Comparison of ENCODE assay signal across 8 cellular contexts in the genomic region with DNA sequence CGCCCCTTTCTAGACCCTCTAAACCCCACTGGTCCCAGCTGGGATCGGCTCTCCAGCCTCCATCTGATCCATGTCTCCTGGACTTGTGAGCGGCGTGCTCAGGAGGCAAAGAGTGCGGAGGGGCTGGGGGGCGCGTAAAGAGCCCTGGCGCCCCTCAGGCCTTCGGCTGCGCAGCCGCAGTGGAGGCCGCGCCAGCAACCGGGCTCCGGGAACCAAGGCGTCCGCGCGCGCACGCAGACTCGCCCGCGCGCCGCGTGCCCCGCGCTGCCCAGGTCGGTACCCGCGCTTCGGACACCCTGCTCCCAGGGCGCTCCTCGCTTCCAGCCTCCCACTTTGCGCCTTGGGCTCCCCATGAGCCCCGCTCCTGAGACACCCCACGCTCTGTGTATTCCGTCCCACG. TPM values are rescaled to one million over a fixed set of nuclear protein-coding genes. Genes with fewer than 3 reads are reported as not detected.
DNase-seq lines count a peak whose midpoint lies in the region; TF ChIP-seq lines count a peak whose summit lies in the region.
"Not testable (repeated sequence)": the region's sequence is repeated elsewhere in the genome, so short reads cannot be mapped to it uniquely, and the experiment has no call there.

No MANE protein-coding gene starts in this region.

- TF ChIP-seq CTCF in brain (conservative IDR thresholded peaks at IDR 0.05); left ventricle myocardium inferior (IDR thresholded peaks at IDR 0.05; ENCODE audit: borderline replicate concordance); neural progenitor cell (IDR thresholded peaks at IDR 0.05); suprapubic skin (IDR thresholded peaks at IDR 0.05): not testable (repeated sequence)

- H3K4me2 ChIP-seq in neural progenitor cell: peak overlapping the region; percentile 54

- H3K27me3 Mint-ChIP-seq in CD4-positive, alpha-beta memory T cell; neural progenitor cell (ENCODE audit: insufficient read depth, low read depth): not testable (repeated sequence)
- peaks cover 46% of the 10 kb centered on the region for H3K27me3 Mint-ChIP-seq in activated CD4-positive, alpha-beta T cell treated with anti-CD3 and anti-CD28 coated beads, Interleukin-2, amount 10 ng/mL, durations not matched to agents 24 days and 14 days
- peaks cover 16% of the 10 kb centered on the region for H3K27me3 Mint-ChIP-seq in brain

- not testable (repeated sequence) for H3K4me1 ChIP-seq in CD4-positive, alpha-beta memory T cell (ENCODE audit: insufficient read depth, low read length); HUES48 (ENCODE audit: control insufficient read depth, insufficient read depth, low read length); neural progenitor cell
- H3K4me1 ChIP-seq in left ventricle myocardium inferior: peaks cover 26% of the 10 kb centered on the region
- peaks cover 33% of the 10 kb centered on the region for H3K4me1 ChIP-seq in suprapubic skin

- CTCF ChIA-PET in CD4-positive, alpha-beta memory T cell (lab: Charles Lee; ENCODE audit: partially characterized antibody): not testable (repeated sequence)

- not testable (repeated sequence) for TF ChIP-seq POLR2A in suprapubic skin (IDR thresholded peaks at IDR 0.05)

- not testable (repeated sequence) for H3K9me3 Mint-ChIP-seq in CD4-positive, alpha-beta memory T cell; activated CD4-positive, alpha-beta T cell treated with anti-CD3 and anti-CD28 coated beads, Interleukin-2, amount 10 ng/mL, durations not matched to agents 24 days and 14 days; neural progenitor cell
- H3K9me3 Mint-ChIP-seq in brain: peaks cover 0 to 13% (median 5%) of the 10 kb centered on the region in 5 experiments

- not testable (repeated sequence) for H4K20me1 ChIP-seq in neural progenitor cell (ENCODE audit: low read depth)

- TF ChIP-seq EP300 in suprapubic skin (IDR thresholded peaks at IDR 0.05): not testable (repeated sequence)

- not testable (repeated sequence) for H3K27ac ChIP-seq in CD4-positive, alpha-beta memory T cell (ENCODE audit: low read depth, low read length); HUES48 (ENCODE audit: low read depth, low read length); left ventricle myocardium inferior (replicated peaks); neural progenitor cell; suprapubic skin

- H3K27me3 ChIP-seq in CD4-positive, alpha-beta memory T cell (ENCODE audit: insufficient read depth, low read length); neural progenitor cell; suprapubic skin: not testable (repeated sequence)
- peaks cover 15% of the 10 kb centered on the region for H3K27me3 ChIP-seq in HUES48 (ENCODE audit: control insufficient read depth, insufficient read depth, low read length)
- H3K27me3 ChIP-seq in left ventricle myocardium inferior (ENCODE audit: low read depth): peaks cover 30% of the 10 kb centered on the region

- intact Hi-C loops in CD4-positive, alpha-beta memory T cell (cut with micrococcal nuclease): loop anchor here (5.0 to 10.0 kb wide), 3 partner anchors 75 to 275 kb away; partner anchors contain the start of gene SAMD1
- intact Hi-C loops in activated CD4-positive, alpha-beta T cell treated with anti-CD3 and anti-CD28 coated beads, Interleukin-2, amount 10 ng/mL, durations not matched to agents 24 days and 14 days (cut with micrococcal nuclease); left ventricle myocardium inferior (cut with micrococcal nuclease): not testable (repeated sequence)

- H3K36me3 ChIP-seq in CD4-positive, alpha-beta memory T cell (ENCODE audit: insufficient read depth, low read length); HUES48 (ENCODE audit: control insufficient read depth, insufficient read depth, low read length); left ventricle myocardium inferior; neural progenitor cell; suprapubic skin: not testable (repeated sequence)

- not testable (repeated sequence) for DNase-seq in CD4-positive, alpha-beta memory T cell; activated CD4-positive, alpha-beta T cell treated with anti-CD3 and anti-CD28 coated beads, Interleukin-2, amount 10 ng/mL, durations not matched to agents 24 days and 14 days; left ventricle myocardium inferior; suprapubic skin (ENCODE audit: low spot score in 2 of 2)
- peak; percentile 68 for DNase-seq in NCI-H2227 (lab: John Stamatoyannopoulos, UW; ENCODE audit: unreplicated experiment)
- DNase-seq in neural progenitor cell (ENCODE audit: low spot score): peak; percentile 35

- not testable (repeated sequence) for H3K9ac ChIP-seq in HUES48 (ENCODE audit: low read depth, low read length); neural progenitor cell

- H3F3A ChIP-seq in neural progenitor cell (ENCODE audit: low read depth): peaks cover 12% of the 10 kb centered on the region

- H2AFZ ChIP-seq in neural progenitor cell (replicated peaks): not testable (repeated sequence)

- not testable (repeated sequence) for H3K36me3 Mint-ChIP-seq in CD4-positive, alpha-beta memory T cell; activated CD4-positive, alpha-beta T cell treated with anti-CD3 and anti-CD28 coated beads, Interleukin-2, amount 10 ng/mL, durations not matched to agents 24 days and 14 days (ENCODE audit: low read depth); brain; neural progenitor cell

- POLR2A ChIA-PET in CD4-positive, alpha-beta memory T cell (lab: Charles Lee; ENCODE audit: partially characterized antibody): not testable (repeated sequence)

- peaks cover 17% of the 10 kb centered on the region for H3K79me2 ChIP-seq in neural progenitor cell (ENCODE audit: low read depth)

- not testable (repeated sequence) for H3K9me3 ChIP-seq in CD4-positive, alpha-beta memory T cell (ENCODE audit: control insufficient read depth in 1 of 2, low read length in 2 of 2); HUES48 (ENCODE audit: control insufficient read depth, insufficient read depth, low read length); left ventricle myocardium inferior (replicated peaks); neural progenitor cell (ENCODE audit: low read depth); suprapubic skin

- peak overlapping the region in 2 of 7 donors; percentile 35 to 75 for H3K27ac Mint-ChIP-seq in CD4-positive, alpha-beta memory T cell
- not testable (repeated sequence) for H3K27ac Mint-ChIP-seq in activated CD4-positive, alpha-beta T cell treated with anti-CD3 and anti-CD28 coated beads, Interleukin-2, amount 10 ng/mL, durations not matched to agents 24 days and 14 days; neural progenitor cell
- H3K27ac Mint-ChIP-seq in brain: peak overlapping the region in 2 of 5 experiments; percentile 58 to 67

- H3K4me3 Mint-ChIP-seq in CD4-positive, alpha-beta memory T cell: peak overlapping the region; percentile 8 to 77 (median 52)
- H3K4me3 Mint-ChIP-seq in activated CD4-positive, alpha-beta T cell treated with anti-CD3 and anti-CD28 coated beads, Interleukin-2, amount 10 ng/mL, durations not matched to agents 24 days and 14 days: peak overlapping the region; percentile 47
- H3K4me3 Mint-ChIP-seq in brain: peak overlapping the region in 4 of 5 experiments; percentile 30 to 77 (median 70)
- not testable (repeated sequence) for H3K4me3 Mint-ChIP-seq in neural progenitor cell

- peaks cover 10 to 35% (median 20%) of the 10 kb centered on the region in 4 donors for H3K4me1 Mint-ChIP-seq in CD4-positive, alpha-beta memory T cell
- H3K4me1 Mint-ChIP-seq in activated CD4-positive, alpha-beta T cell treated with anti-CD3 and anti-CD28 coated beads, Interleukin-2, amount 10 ng/mL, durations not matched to agents 24 days and 14 days: peaks cover 15% of the 10 kb centered on the region
- peaks cover 14% of the 10 kb centered on the region for H3K4me1 Mint-ChIP-seq in brain
- H3K4me1 Mint-ChIP-seq in neural progenitor cell: peaks cover 21% of the 10 kb centered on the region

- WGBS in suprapubic skin: 14% methylated on average over 1 of the region's 40 CpGs

- H3K4me3 ChIP-seq in CD4-positive, alpha-beta memory T cell (ENCODE audit: low read length in 2 of 2); neural progenitor cell: not testable (repeated sequence)
- H3K4me3 ChIP-seq in HUES48 (ENCODE audit: low read depth, low read length) (peak overlapping the region; percentile 45; the same call in 1 of the 2 replicates), left ventricle myocardium inferior (peak overlapping the region; percentile 32), suprapubic skin (peak overlapping the region; percentile 31)

RNA-seq across cellular contexts. Expression of gene ADGRL1, which starts 3.4 kb away (rescaled TPM):
- 10 to 100 TPM; 19.3 to 22.0 TPM for total RNA-seq in CD4-positive, alpha-beta memory T cell
- polyA plus RNA-seq in CD4-positive, alpha-beta memory T cell: 1 to 10 TPM in 1 of 2 donors, under 1 TPM in 1; 0.55 to 1.3 TPM
- total RNA-seq in activated CD4-positive, alpha-beta T cell treated with anti-CD3 and anti-CD28 coated beads, Interleukin-2, amount 10 ng/mL, durations not matched to agents 24 days and 14 days: 14.3 and 17.2 TPM in 2 replicates
- polyA plus RNA-seq in brain (ENCODE audit: insufficient read depth, low read depth, low replicate concordance): 78.5 TPM
- total RNA-seq in left ventricle myocardium inferior (16.1 TPM), neural progenitor cell (ENCODE audit: low replicate concordance) (13.3 and 59.0 TPM in 2 replicates), suprapubic skin (10 to 100 TPM; 22.3 to 36.4 (median 27.3) TPM)
